Comparison of ENCODE assay signal across 24 cellular contexts in the genomic region with DNA sequence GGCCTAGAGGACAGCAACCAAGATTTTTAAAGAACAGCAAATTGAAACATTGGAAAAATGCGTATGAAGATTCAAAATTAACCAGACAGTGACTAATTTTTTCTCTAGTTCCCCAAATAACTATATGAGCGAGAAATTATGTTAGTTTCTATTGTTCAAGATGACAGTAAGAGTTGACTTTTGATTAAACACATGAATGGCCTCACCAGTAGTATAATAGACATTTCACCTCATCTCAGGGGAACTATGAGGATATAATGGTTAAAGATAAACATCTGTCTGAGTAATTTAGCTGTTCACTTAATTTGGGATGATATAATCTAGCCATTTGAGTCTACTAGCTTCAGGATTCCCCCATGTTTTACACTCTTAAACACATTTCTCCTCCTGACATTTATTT.
A peak's percentile ranks its signal among the peaks of the same experiment; 100 is the strongest.
DNase-seq lines count a peak whose midpoint lies in the region; ATAC-seq, FAIRE-seq and TF ChIP-seq lines count a peak whose summit lies in the region.
"Had no signal": no experiment of that assay in that cellular context is flagged by ENCODE, and none has a peak within 500 bp of the region (broad histone marks: within the 10 kb centered on the region; RNA-seq: fewer than 3 reads in every experiment).

No MANE protein-coding gene starts in this region.

- H3K79me2 ChIP-seq in OCI-LY3 (ENCODE audit: low read length) (no peaks in the 10 kb centered on the region), osteoblast (ENCODE audit: insufficient read depth, low read length) (no peaks in the 10 kb centered on the region)

- H3K4me3 ChIP-seq in OCI-LY3 (ENCODE audit: low read length) (no peak overlapping the region), osteoblast (ENCODE audit: insufficient read depth, low read length) (no peak overlapping the region)
- H3K4me3 ChIP-seq: BLaER1, HAP-1 had no signal

- no peaks in the 10 kb centered on the region for H3K9me3 ChIP-seq in OCI-LY3 (ENCODE audit: insufficient read depth, low read length)
- H3K9me3 ChIP-seq in osteoblast (ENCODE audit: low read depth, low read length) = no peaks in the 10 kb centered on the region
- H3K9me3 ChIP-seq: Caco-2, HAP-1 had no signal

- TF ChIP-seq CTCF in D721Med (IDR thresholded peaks at IDR 0.05; ENCODE audit: insufficient read depth, missing control alignments) (no peak), OCI-LY3 (IDR thresholded peaks at IDR 0.05; ENCODE audit: low read depth, low read length) (no peak), osteoblast (IDR thresholded peaks at IDR 0.05; ENCODE audit: extremely low read depth, low read depth, low read length) (no peak)

- FAIRE-seq in D721Med (lab: Jason Lieb, UNC) = peak; percentile 21
- FAIRE-seq: A204.1, GM12891, GM18507, H54 had no signal

- peaks cover 0 to 3% (median 0%) of the 10 kb centered on the region in 3 donors for H3K27me3 Mint-ChIP-seq in immature natural killer cell (ENCODE audit: low read depth in 3 of 3)
- H3K27me3 Mint-ChIP-seq: B cell; CD4-positive, CD25-positive, alpha-beta regulatory T cell had no signal

- DNase-seq in D721Med (ENCODE audit: insufficient read length, low spot score) (no peak), immature natural killer cell (no peak), NCI-H510A (lab: John Stamatoyannopoulos, UW) (no peak), osteoblast (ENCODE audit: insufficient read length, low spot score, missing footprints) (no peak)
- DNase-seq: Caco-2; CD4-positive, CD25-positive, alpha-beta regulatory T cell; CD8-positive, alpha-beta T cell; DMS 273 treated with DMSO at 0.1 percent for 48 hours; DMS79; EL; GDM1; GOT3; HFFc6 had no signal

- H3K27ac ChIP-seq in OCI-LY3 (ENCODE audit: low read length) = no peak overlapping the region
- H3K27ac ChIP-seq in osteoblast (ENCODE audit: low read depth, low read length) = no peak overlapping the region
- H3K27ac ChIP-seq: 22Rv1, BLaER1, C4-2B had no signal

- H3K4me2 ChIP-seq in OCI-LY3 (ENCODE audit: low read length) = peak overlapping the region; percentile 7; the same call in 1 of the 2 replicates
- H3K4me2 ChIP-seq in osteoblast (ENCODE audit: insufficient read depth, low read length) = no peak overlapping the region
- H3K4me2 ChIP-seq: BLaER1 had no signal

- H3K27me3 ChIP-seq in OCI-LY3 (ENCODE audit: low read depth, low read length) (peaks cover 4% of the 10 kb centered on the region; the same call in 1 of the 2 replicates), osteoblast (ENCODE audit: insufficient read depth, low read length) (no peaks in the 10 kb centered on the region)
- H3K27me3 ChIP-seq: BLaER1 had no signal

- no peak overlapping the region for H3K9ac ChIP-seq in OCI-LY3 (ENCODE audit: low read length)
- H3K9ac ChIP-seq: BLaER1 had no signal

- H3K36me3 Mint-ChIP-seq in immature natural killer cell = no peaks in the 10 kb centered on the region
- H3K36me3 Mint-ChIP-seq: CD4-positive, CD25-positive, alpha-beta regulatory T cell; CD8-positive, alpha-beta T cell had no signal

- H3K27ac Mint-ChIP-seq in immature natural killer cell = no peak overlapping the region
- H3K27ac Mint-ChIP-seq: B cell; CD4-positive, CD25-positive, alpha-beta regulatory T cell; CD8-positive, alpha-beta T cell; HFFc6 had no signal

- H3K4me1 ChIP-seq in OCI-LY3 (ENCODE audit: low read length) (peaks cover 11% of the 10 kb centered on the region), osteoblast (ENCODE audit: insufficient read depth, low read length) (no peaks in the 10 kb centered on the region)
- H3K4me1 ChIP-seq: Caco-2, HAP-1 had no signal

- no peak overlapping the region for H3K4me3 Mint-ChIP-seq in immature natural killer cell
- H3K4me3 Mint-ChIP-seq: B cell; CD4-positive, CD25-positive, alpha-beta regulatory T cell; CD8-positive, alpha-beta T cell; HFFc6 had no signal

- H2AFZ ChIP-seq in OCI-LY3 (ENCODE audit: low read depth, low read length) = no peak overlapping the region
- no peak overlapping the region for H2AFZ ChIP-seq in osteoblast (ENCODE audit: low read length)

- H3K36me3 ChIP-seq in OCI-LY3 (replicated peaks; ENCODE audit: low read depth, low read length) (no peaks in the 10 kb centered on the region), osteoblast (ENCODE audit: insufficient read depth, low read length) (no peaks in the 10 kb centered on the region)
- H3K36me3 ChIP-seq: BLaER1, HAP-1 had no signal

- H3K9me3 Mint-ChIP-seq in immature natural killer cell = peaks cover 0 to 8% (median 4%) of the 10 kb centered on the region in 6 donors

- peak; percentile 79 for ATAC-seq in GM18861 (IDR thresholded peaks at IDR 0.05; ENCODE audit: unreplicated experiment)
- ATAC-seq: CD8-positive, alpha-beta T cell had no signal

- H4K20me1 ChIP-seq in OCI-LY3 (ENCODE audit: insufficient read depth, low read length) (no peaks in the 10 kb centered on the region), osteoblast (ENCODE audit: insufficient read depth, low read length) (no peaks in the 10 kb centered on the region)
- H4K20me1 ChIP-seq: BLaER1 had no signal

- H3K4me1 Mint-ChIP-seq in immature natural killer cell = no peaks in the 10 kb centered on the region
- H3K4me1 Mint-ChIP-seq: B cell; CD4-positive, CD25-positive, alpha-beta regulatory T cell had no signal
